ENCODE assay signal across 25 cellular contexts in genomic region chr10:47237316-47238260, GRCh38.
DNase-seq lines count a peak whose midpoint lies in the region; ATAC-seq and TF ChIP-seq lines count a peak whose summit lies in the region.
"Had no signal": no experiment of that assay in that cellular context is flagged by ENCODE, and none has a peak within 500 bp of the region (broad histone marks: within the 10 kb centered on the region; RNA-seq: fewer than 3 reads in every experiment).

No MANE protein-coding gene starts in this region.

- no peak overlapping the region for H3K27ac ChIP-seq in right atrium auricular region
- H3K27ac ChIP-seq in MM.1S (ENCODE audit: low read length): no peak overlapping the region
- H3K27ac ChIP-seq: breast epithelium, colonic mucosa, foreskin keratinocyte, Peyer's patch, sigmoid colon, SJSA1, transverse colon had no signal

- intact Hi-C loops in Right ventricle myocardium superior (cut with DNase I): no loop called here

- H3K4me3 ChIP-seq in right atrium auricular region (no peak overlapping the region), Loucy (ENCODE audit: low read length, poor library complexity, severe bottlenecking) (no peak overlapping the region), MM.1S (ENCODE audit: low read length) (no peak overlapping the region)
- H3K4me3 ChIP-seq: breast epithelium, colonic mucosa, Peyer's patch, sigmoid colon, SJSA1, transverse colon had no signal

- TF ChIP-seq CTCF in right atrium auricular region (IDR thresholded peaks at IDR 0.05) (no peak), Loucy (conservative IDR thresholded peaks at IDR 0.05; ENCODE audit: low read length) (peak; percentile 77), MM.1S (IDR thresholded peaks at IDR 0.05; ENCODE audit: low read length) (no peak), GM10248 (IDR thresholded peaks at IDR 0.05; ENCODE audit: control extremely low read depth, extremely low read depth, low read depth, missing control alignments) (no peak)

- peaks cover 0 to 12% of the 10 kb centered on the region in 2 donors for H3K4me1 ChIP-seq in right atrium auricular region
- H3K4me1 ChIP-seq in Loucy (ENCODE audit: insufficient read depth, low read length, poor library complexity, severe bottlenecking): peaks cover 30% of the 10 kb centered on the region
- H3K4me1 ChIP-seq in MM.1S (ENCODE audit: low read length): no peaks in the 10 kb centered on the region
- H3K4me1 ChIP-seq: breast epithelium, colonic mucosa, foreskin keratinocyte, Peyer's patch, sigmoid colon, SJSA1, transverse colon had no signal

- H3K27me3 ChIP-seq in right atrium auricular region (no peaks in the 10 kb centered on the region), Loucy (ENCODE audit: insufficient read depth, low read length, poor library complexity, severe bottlenecking) (no peaks in the 10 kb centered on the region), MM.1S (replicated peaks; ENCODE audit: insufficient read depth, low read length) (no peaks in the 10 kb centered on the region)
- H3K27me3 ChIP-seq: breast epithelium, colonic mucosa, Peyer's patch, sigmoid colon, SJSA1, transverse colon had no signal

- DNase-seq in right atrium auricular region (ENCODE audit: low spot score) (peak; percentile 44), Right ventricle myocardium superior (no peak), iPS-NIHi7 (ENCODE audit: extremely low spot score) (peak; percentile 39), MM.1S (no peak), GM10248 (ENCODE audit: extremely low spot score) (no peak)
- DNase-seq: activated CD4-positive, alpha-beta T cell treated with anti-CD3 and anti-CD28 coated beads for 1 hour; activated naive CD4-positive, alpha-beta T cell treated with anti-CD3 and anti-CD28 coated beads, Interleukin-2, amount 50 U/mL, for 16 hours; amygdala; colonic mucosa; effector memory CD8-positive, alpha-beta T cell; foreskin keratinocyte; KBM-7; left ventricle myocardium superior; NCI-H524 treated with DMSO at 0.1 percent for 48 hours; sigmoid colon; T-cell; transverse colon had no signal

- H3K79me2 ChIP-seq in Loucy (ENCODE audit: insufficient read depth, low read length) (no peaks in the 10 kb centered on the region), MM.1S (ENCODE audit: low read length) (no peaks in the 10 kb centered on the region)

- H4K20me1 ChIP-seq in Loucy (ENCODE audit: insufficient read depth, low read length, poor library complexity, severe bottlenecking) (no peaks in the 10 kb centered on the region), MM.1S (ENCODE audit: insufficient read depth, low read length) (no peaks in the 10 kb centered on the region)

- POLR2A ChIA-PET in GM10248 (lab: Yijun Ruan, JAX): no interaction called here

- H3K9me2 ChIP-seq in Loucy (replicated peaks; ENCODE audit: low read depth, low read length) (no peaks in the 10 kb centered on the region), MM.1S (replicated peaks; ENCODE audit: insufficient read depth, low read length) (no peaks in the 10 kb centered on the region)

- H3K4me2 ChIP-seq in Loucy (ENCODE audit: low read depth, low read length, poor library complexity, severe bottlenecking) (no peak overlapping the region), MM.1S (ENCODE audit: low read depth, low read length) (no peak overlapping the region)

- no peak overlapping the region for H3K9ac ChIP-seq in Loucy (ENCODE audit: low read depth, low read length, poor library complexity, severe bottlenecking)
- no peak overlapping the region for H3K9ac ChIP-seq in MM.1S (ENCODE audit: low read length)

- ATAC-seq in Right ventricle myocardium superior (ENCODE audit: poor library complexity) (no peak), GM19324 (IDR thresholded peaks at IDR 0.05; ENCODE audit: low FRiP score, unreplicated experiment) (no peak), HG03139 (IDR thresholded peaks at IDR 0.05; ENCODE audit: unreplicated experiment) (no peak)
- ATAC-seq: effector memory CD8-positive, alpha-beta T cell; esophagus mucosa; foreskin keratinocyte; left ventricle myocardium superior; natural killer cell treated with Interleukin-12 subunit alpha and Interleukin-12 subunit beta and Interleukin-15 and Interleukin-18, amount 100 ng/mL, for 72 hours; T-cell had no signal

- H3F3A ChIP-seq in Loucy (ENCODE audit: low read depth) (no peaks in the 10 kb centered on the region), MM.1S (ENCODE audit: insufficient read depth, low read length) (no peaks in the 10 kb centered on the region)

- H2AFZ ChIP-seq in Loucy (ENCODE audit: low read length): 0 out of 2 replicates have a peak overlapping the region, but pooled peaks have one; percentile 25
- no peak overlapping the region for H2AFZ ChIP-seq in MM.1S (ENCODE audit: low read length)

- H3K36me3 ChIP-seq in right atrium auricular region (no peaks in the 10 kb centered on the region), Loucy (ENCODE audit: insufficient read depth, low read length) (no peaks in the 10 kb centered on the region), MM.1S (replicated peaks; ENCODE audit: insufficient read depth, low read length) (no peaks in the 10 kb centered on the region)
- H3K36me3 ChIP-seq: breast epithelium, colonic mucosa, Peyer's patch, sigmoid colon, SJSA1, transverse colon had no signal

- CTCF ChIA-PET in GM10248 (lab: Yijun Ruan, JAX): no interaction called here

- H3K9me3 ChIP-seq in right atrium auricular region (no peaks in the 10 kb centered on the region), Loucy (ENCODE audit: insufficient read depth, low read depth, low read length) (no peaks in the 10 kb centered on the region), MM.1S (replicated peaks; ENCODE audit: insufficient read depth, low read length) (no peaks in the 10 kb centered on the region)
- H3K9me3 ChIP-seq: colonic mucosa, Peyer's patch, SJSA1 had no signal

Comparison
In these comparisons a context has a peak if more than half of its experiments do, and no peak if none do; other contexts are left out.
1. DNase-seq: peak in right atrium auricular region (single experiment) and iPS-NIHi7 (single experiment); none in Right ventricle myocardium superior (single experiment), MM.1S (single experiment) and GM10248 (single experiment).